8 cellular contexts compared by ENCODE assay signal in the genomic region with DNA sequence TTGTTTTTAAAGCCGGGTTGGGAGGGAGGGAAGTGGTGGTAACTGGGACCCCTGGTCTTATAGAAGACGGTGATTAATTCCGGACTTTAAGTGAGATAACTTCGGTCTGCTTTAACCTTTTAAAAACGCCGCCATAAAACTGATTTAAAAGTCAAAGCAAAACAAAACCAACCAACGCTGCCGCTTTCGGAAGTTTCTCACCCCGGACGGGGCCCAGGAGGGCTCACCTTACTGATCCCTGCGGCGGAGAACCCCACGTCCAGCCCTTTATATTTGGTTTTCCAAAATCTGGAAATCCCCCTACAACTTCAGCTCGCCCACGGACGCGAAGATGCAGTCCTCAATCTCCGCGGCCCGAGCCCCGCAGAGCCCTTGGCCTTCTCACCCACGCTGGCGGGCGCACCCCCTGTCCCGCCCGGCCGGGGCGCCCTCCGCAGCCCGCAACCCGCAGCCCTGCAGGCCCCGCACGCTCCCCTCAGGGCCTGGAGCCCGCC. TPM values are rescaled to one million over a fixed set of nuclear protein-coding genes. Genes with fewer than 3 reads are reported as not detected.
DNase-seq lines count a peak whose midpoint lies in the region; ATAC-seq and TF ChIP-seq lines count a peak whose summit lies in the region.

No MANE protein-coding gene starts in this region.

- no peaks in the 10 kb centered on the region for H3K9me3 Mint-ChIP-seq in activated T-helper 17 cell treated with anti-CD3 and anti-CD28 coated beads, Interleukin-2, amount 50 U/mL, for 72 hours

- peaks cover 30% of the 10 kb centered on the region for H3K4me1 Mint-ChIP-seq in activated T-helper 17 cell treated with anti-CD3 and anti-CD28 coated beads, Interleukin-2, amount 50 U/mL, for 72 hours

- DNase-seq in ELF-1 (ENCODE audit: low read depth, low spot score) (peak; percentile 47), HT-29 (ENCODE audit: low spot score) (peak; percentile 53), left cardiac atrium (no peak), sciatic nerve (ENCODE audit: low spot score) (no peak), SKM-1 (lab: John Stamatoyannopoulos, UW; ENCODE audit: unreplicated experiment) (no peak), GM10248 (ENCODE audit: extremely low spot score) (no peak)

- peak overlapping the region; percentile 82 for H3K4me3 Mint-ChIP-seq in activated T-helper 17 cell treated with anti-CD3 and anti-CD28 coated beads, Interleukin-2, amount 50 U/mL, for 72 hours

- H3K27me3 Mint-ChIP-seq in activated T-helper 17 cell treated with anti-CD3 and anti-CD28 coated beads, Interleukin-2, amount 50 U/mL, for 72 hours = no peaks in the 10 kb centered on the region

- peaks cover 25% of the 10 kb centered on the region for H3K36me3 Mint-ChIP-seq in activated T-helper 17 cell treated with anti-CD3 and anti-CD28 coated beads, Interleukin-2, amount 50 U/mL, for 72 hours (ENCODE audit: low read depth)

- no peak for TF ChIP-seq CTCF in GM10248 (IDR thresholded peaks at IDR 0.05; ENCODE audit: control extremely low read depth, extremely low read depth, low read depth, missing control alignments)

- peak overlapping the region; percentile 49 for H3K27ac Mint-ChIP-seq in activated T-helper 17 cell treated with anti-CD3 and anti-CD28 coated beads, Interleukin-2, amount 50 U/mL, for 72 hours

- POLR2A ChIA-PET in GM10248 (lab: Yijun Ruan, JAX) = no interaction called here

- peak; percentile 67 for ATAC-seq in GM21423 (IDR thresholded peaks at IDR 0.05; ENCODE audit: unreplicated experiment)
- peak; percentile 64 for ATAC-seq in activated T-helper 17 cell treated with anti-CD3 and anti-CD28 coated beads, Interleukin-2, amount 50 U/mL, for 72 hours (replicated peaks)
- ATAC-seq in left cardiac atrium = peak; percentile 46 to 53
- ATAC-seq in sciatic nerve = peak; percentile 25

- intact Hi-C loops in left cardiac atrium (cut with DNase I) = no loop called here
- intact Hi-C loops in sciatic nerve (cut with DNase I) = no loop called here

- CTCF ChIA-PET in GM10248 (lab: Yijun Ruan, JAX) = interaction anchor here (1.3 to 1.6 kb wide), 3 partner anchors 16 to 386 kb away, joined by 3 to 5 read pairs (median 3); no protein-coding TSS in a partner anchor

RNA-seq across cellular contexts. Expression of a gene that starts 0.4 kb away (rescaled TPM):
- 27.5 and 33.9 TPM in 2 replicates for total RNA-seq in HT-29 (2014; rRNA removed; shearing (Covaris generic))
- 10 to 100 TPM; 42.0 to 66.8 TPM for total RNA-seq in activated T-helper 17 cell treated with anti-CD3 and anti-CD28 coated beads, Interleukin-2, amount 50 U/mL, for 72 hours
- total RNA-seq in left cardiac atrium (10 to 100 TPM; 72.7 to 81.6 TPM), sciatic nerve (23.0 TPM)

RNA-seq across cellular contexts. Expression of a gene that starts 29.6 kb away (rescaled TPM):
- not detected in 2 replicates for total RNA-seq in HT-29 (2014; rRNA removed; shearing (Covaris generic))
- total RNA-seq in activated T-helper 17 cell treated with anti-CD3 and anti-CD28 coated beads, Interleukin-2, amount 50 U/mL, for 72 hours = not detected
- not detected for total RNA-seq in left cardiac atrium
- not detected for total RNA-seq in sciatic nerve

Comparison
In these comparisons a context has a peak if more than half of its experiments do, and no peak if none do; other contexts are left out.
1. DNase-seq: peak in ELF-1 (single experiment) and HT-29 (single experiment); none in left cardiac atrium (single experiment), sciatic nerve (single experiment), SKM-1 (single experiment) and GM10248 (single experiment).
2. Peak in every context shown above with its lines, with median percentiles within 50 percentile points of each other: ATAC-seq.